Comparison of ENCODE assay signal across 8 cellular contexts in genomic region chr12:25052191-25053020, GRCh38.
A peak's percentile ranks its signal among the peaks of the same experiment; 100 is the strongest.
DNase-seq lines count a peak whose midpoint lies in the region; ATAC-seq and TF ChIP-seq lines count a peak whose summit lies in the region.

No MANE protein-coding gene starts in this region.

- ATAC-seq in GM18499 (IDR thresholded peaks at IDR 0.05; ENCODE audit: insufficient read depth, unreplicated experiment) (peak; percentile 50), HG02610 (IDR thresholded peaks at IDR 0.05; ENCODE audit: unreplicated experiment) (peak; percentile 77), omental fat pad (ENCODE audit: low FRiP score) (no peak)

- no peaks in the 10 kb centered on the region for H3K9me2 ChIP-seq in hepatocyte (replicated peaks; ENCODE audit: insufficient read depth)

- H3K36me3 ChIP-seq in hepatocyte (replicated peaks; ENCODE audit: insufficient read depth, low read depth), result no peaks in the 10 kb centered on the region

- TF ChIP-seq CTCF in hepatocyte (IDR thresholded peaks at IDR 0.05; ENCODE audit: poor library complexity) (no peak), omental fat pad (IDR thresholded peaks at IDR 0.05) (no peak)

- peak overlapping the region; percentile 66 for H3K27ac ChIP-seq in hepatocyte

- H3K4me2 ChIP-seq in hepatocyte, result peak overlapping the region; percentile 61

- H2AFZ ChIP-seq in hepatocyte, result peak overlapping the region; percentile 34

- peak overlapping the region; percentile 20 for H3K4me3 ChIP-seq in hepatocyte

- H4K20me1 ChIP-seq in hepatocyte (ENCODE audit: insufficient read depth, poor library complexity, severe bottlenecking), result no peaks in the 10 kb centered on the region

- H3K27me3 ChIP-seq in hepatocyte, result no peaks in the 10 kb centered on the region

- H3K9me3 ChIP-seq in hepatocyte (ENCODE audit: low read depth), result no peaks in the 10 kb centered on the region

- WGBS in hepatocyte (ENCODE audit: low lambda C conversion rate, missing lambda C conversion rate), result 60% methylated on average over 13 of the region's 13 CpGs

- no peaks in the 10 kb centered on the region for H3K79me2 ChIP-seq in hepatocyte

- no peaks in the 10 kb centered on the region for H3K4me1 ChIP-seq in hepatocyte (ENCODE audit: insufficient read depth)

- DNase-seq in NCI-H69 (lab: John Stamatoyannopoulos, UW) (peak; percentile 50), hepatocyte (ENCODE audit: low spot score) (peak; percentile 52), DMS79 treated with DMSO at 0.1 percent for 48 hours (lab: John Stamatoyannopoulos, UW) (no peak), omental fat pad (ENCODE audit: low spot score) (no peak)
- DNase-seq in activated T-helper 1 cell treated with anti-CD3 and anti-CD28 coated beads, Interleukin-2, amount 50 U/mL, for 16 hours (ENCODE audit: low read depth in 1 of 2, low spot score in 1 of 2), result peak; percentile 7 to 16
- DNase-seq in stimulated activated CD8-positive, alpha-beta memory T cell treated with anti-CD3 and anti-CD28 coated beads, Interleukin-7, amount 100 ng/mL, for 48 hours (ENCODE audit: extremely low read depth in 1 of 2, low read depth in 1 of 2), result peak; percentile 6 to 10

Comparison
In these comparisons a context has a peak if more than half of its experiments do, and no peak if none do; other contexts are left out.
1. DNase-seq: peak in NCI-H69 (single experiment), activated T-helper 1 cell treated with anti-CD3 and anti-CD28 coated beads, Interleukin-2, amount 50 U/mL, for 16 hours (2 of 2), hepatocyte (single experiment) and stimulated activated CD8-positive, alpha-beta memory T cell treated with anti-CD3 and anti-CD28 coated beads, Interleukin-7, amount 100 ng/mL, for 48 hours (2 of 2); none in DMS79 treated with DMSO at 0.1 percent for 48 hours (single experiment) and omental fat pad (single experiment).